In the genomic region with DNA sequence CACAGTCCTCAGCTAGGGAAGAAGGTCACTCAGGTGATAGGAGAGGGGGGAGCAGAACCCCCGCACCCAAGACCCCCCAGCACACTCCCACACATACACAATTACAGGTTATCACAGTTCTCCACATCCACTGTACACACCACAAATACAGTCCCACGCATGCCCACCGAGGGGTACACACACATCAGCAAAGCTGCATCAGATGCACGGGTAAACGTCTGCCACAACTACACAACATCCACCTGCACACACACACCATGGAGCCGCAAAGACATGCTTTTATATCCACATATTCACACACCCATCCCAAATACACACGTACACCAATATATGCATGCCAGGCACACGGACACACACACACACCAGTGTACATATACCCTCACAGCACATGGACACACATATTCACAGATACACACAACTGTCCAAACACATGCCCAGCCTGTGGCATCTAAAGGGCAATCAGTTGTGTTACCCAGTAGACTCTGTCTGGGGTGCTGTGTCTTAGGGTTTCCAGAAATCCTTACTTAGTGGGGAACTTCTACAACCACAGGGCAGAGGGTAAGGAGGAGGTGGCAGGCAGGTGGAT, we compare ENCODE assay signal across 1 cellular context.
TF ChIP-seq lines count a peak whose summit lies in the region.

No MANE protein-coding gene starts in this region.

TF ChIP-seq in HEK293, 187 proteins besides CTCF, POLR2A, EP300 and RAD21 (continued from another document):
- TF ChIP-seq, protein P1, sequence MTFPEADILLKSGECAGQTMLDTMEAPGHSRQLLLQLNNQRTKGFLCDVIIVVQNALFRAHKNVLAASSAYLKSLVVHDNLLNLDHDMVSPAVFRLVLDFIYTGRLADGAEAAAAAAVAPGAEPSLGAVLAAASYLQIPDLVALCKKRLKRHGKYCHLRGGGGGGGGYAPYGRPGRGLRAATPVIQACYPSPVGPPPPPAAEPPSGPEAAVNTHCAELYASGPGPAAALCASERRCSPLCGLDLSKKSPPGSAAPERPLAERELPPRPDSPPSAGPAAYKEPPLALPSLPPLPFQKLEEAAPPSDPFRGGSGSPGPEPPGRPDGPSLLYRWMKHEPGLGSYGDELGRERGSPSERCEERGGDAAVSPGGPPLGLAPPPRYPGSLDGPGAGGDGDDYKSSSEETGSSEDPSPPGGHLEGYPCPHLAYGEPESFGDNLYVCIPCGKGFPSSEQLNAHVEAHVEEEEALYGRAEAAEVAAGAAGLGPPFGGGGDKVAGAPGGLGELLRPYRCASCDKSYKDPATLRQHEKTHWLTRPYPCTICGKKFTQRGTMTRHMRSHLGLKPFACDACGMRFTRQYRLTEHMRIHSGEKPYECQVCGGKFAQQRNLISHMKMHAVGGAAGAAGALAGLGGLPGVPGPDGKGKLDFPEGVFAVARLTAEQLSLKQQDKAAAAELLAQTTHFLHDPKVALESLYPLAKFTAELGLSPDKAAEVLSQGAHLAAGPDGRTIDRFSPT (tag by site-specific recombination; IDR thresholded peaks at IDR 0.05) = peak; percentile 56
- TF ChIP-seq FEZF1 (tag by site-specific recombination; IDR thresholded peaks at IDR 0.05) (peak; percentile 12; the same call in 1 of the 2 replicates), ZFHX2 (tag by site-specific recombination; conservative IDR thresholded peaks at IDR 0.05) (peak; percentile 41), ZNF391 (tag by site-specific recombination; IDR thresholded peaks at IDR 0.05; ENCODE audit: borderline replicate concordance, low read depth) (0 out of 2 replicates have a peak, but pooled peaks have one; percentile 39), ZFP69B (tag by site-specific recombination; IDR thresholded peaks at IDR 0.05) (0 out of 2 replicates have a peak, but pooled peaks have one; percentile 13), ZBTB7A (tag by site-specific recombination; IDR thresholded peaks at IDR 0.05; ENCODE audit: low read depth) (peak; percentile 25; the same call in 1 of the 2 replicates), ZNF561 (tag by site-specific recombination; IDR thresholded peaks at IDR 0.05; ENCODE audit: borderline replicate concordance) (no peak), ZNF600 (tag by site-specific recombination; IDR thresholded peaks at IDR 0.05) (no peak), ZNF169 (tag by site-specific recombination; IDR thresholded peaks at IDR 0.05) (0 out of 2 replicates have a peak, but pooled peaks have one; percentile 18), ZNF791 (tag by site-specific recombination; IDR thresholded peaks at IDR 0.05) (no peak), ZNF335 (tag by site-specific recombination; conservative IDR thresholded peaks at IDR 0.05) (peak; percentile 20; the same call in 1 of the 2 replicates)
- TF ChIP-seq, protein P2, sequence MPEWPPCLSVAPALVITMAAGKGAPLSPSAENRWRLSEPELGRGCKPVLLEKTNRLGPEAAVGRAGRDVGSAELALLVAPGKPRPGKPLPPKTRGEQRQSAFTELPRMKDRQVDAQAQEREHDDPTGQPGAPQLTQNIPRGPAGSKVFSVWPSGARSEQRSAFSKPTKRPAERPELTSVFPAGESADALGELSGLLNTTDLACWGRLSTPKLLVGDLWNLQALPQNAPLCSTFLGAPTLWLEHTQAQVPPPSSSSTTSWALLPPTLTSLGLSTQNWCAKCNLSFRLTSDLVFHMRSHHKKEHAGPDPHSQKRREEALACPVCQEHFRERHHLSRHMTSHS (tag by site-specific recombination; IDR thresholded peaks at IDR 0.05) = no peak
- TF ChIP-seq, protein P3, sequence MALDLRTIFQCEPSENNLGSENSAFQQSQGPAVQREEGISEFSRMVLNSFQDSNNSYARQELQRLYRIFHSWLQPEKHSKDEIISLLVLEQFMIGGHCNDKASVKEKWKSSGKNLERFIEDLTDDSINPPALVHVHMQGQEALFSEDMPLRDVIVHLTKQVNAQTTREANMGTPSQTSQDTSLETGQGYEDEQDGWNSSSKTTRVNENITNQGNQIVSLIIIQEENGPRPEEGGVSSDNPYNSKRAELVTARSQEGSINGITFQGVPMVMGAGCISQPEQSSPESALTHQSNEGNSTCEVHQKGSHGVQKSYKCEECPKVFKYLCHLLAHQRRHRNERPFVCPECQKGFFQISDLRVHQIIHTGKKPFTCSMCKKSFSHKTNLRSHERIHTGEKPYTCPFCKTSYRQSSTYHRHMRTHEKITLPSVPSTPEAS (tag by site-specific recombination; IDR thresholded peaks at IDR 0.05) = peak; percentile 43; the same call in 1 of the 2 replicates
- TF ChIP-seq, protein P4, sequence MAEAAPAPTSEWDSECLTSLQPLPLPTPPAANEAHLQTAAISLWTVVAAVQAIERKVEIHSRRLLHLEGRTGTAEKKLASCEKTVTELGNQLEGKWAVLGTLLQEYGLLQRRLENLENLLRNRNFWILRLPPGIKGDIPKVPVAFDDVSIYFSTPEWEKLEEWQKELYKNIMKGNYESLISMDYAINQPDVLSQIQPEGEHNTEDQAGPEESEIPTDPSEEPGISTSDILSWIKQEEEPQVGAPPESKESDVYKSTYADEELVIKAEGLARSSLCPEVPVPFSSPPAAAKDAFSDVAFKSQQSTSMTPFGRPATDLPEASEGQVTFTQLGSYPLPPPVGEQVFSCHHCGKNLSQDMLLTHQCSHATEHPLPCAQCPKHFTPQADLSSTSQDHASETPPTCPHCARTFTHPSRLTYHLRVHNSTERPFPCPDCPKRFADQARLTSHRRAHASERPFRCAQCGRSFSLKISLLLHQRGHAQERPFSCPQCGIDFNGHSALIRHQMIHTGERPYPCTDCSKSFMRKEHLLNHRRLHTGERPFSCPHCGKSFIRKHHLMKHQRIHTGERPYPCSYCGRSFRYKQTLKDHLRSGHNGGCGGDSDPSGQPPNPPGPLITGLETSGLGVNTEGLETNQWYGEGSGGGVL (tag by site-specific recombination; IDR thresholded peaks at IDR 0.05) = peak; percentile 35
